ENCODE assay signal across 1 cellular context in genomic region chr7:108033776-108034497, GRCh38.
TF ChIP-seq lines count a peak whose summit lies in the region.

No MANE protein-coding gene starts in this region.

TF ChIP-seq in H1, 55 proteins besides CTCF, POLR2A, EP300 and RAD21 (continued from another document):
- TF ChIP-seq TBP (IDR thresholded peaks at IDR 0.05; ENCODE audit: low read depth, low read length) (no peak), POU5F1 (IDR thresholded peaks at IDR 0.05; ENCODE audit: low read depth, low read length) (no peak), CHD2 (IDR thresholded peaks at IDR 0.05; ENCODE audit: low read length) (no peak), SIX5 (IDR thresholded peaks at IDR 0.05; ENCODE audit: low read depth, low read length) (no peak), JUND (IDR thresholded peaks at IDR 0.05; ENCODE audit: low read length) (no peak), ATF3 (IDR thresholded peaks at IDR 0.05; ENCODE audit: insufficient read depth, low read depth, low read length) (no peak), YY1 (IDR thresholded peaks at IDR 0.05; ENCODE audit: low read depth, low read length) (no peak), RNF2 (IDR thresholded peaks at IDR 0.05; ENCODE audit: borderline replicate concordance, low read depth, low read length, missing control alignments, poor library complexity, severe bottlenecking) (no peak), KDM5A (IDR thresholded peaks at IDR 0.05; ENCODE audit: low read length) (no peak), SP2 (IDR thresholded peaks at IDR 0.05; ENCODE audit: low read length) (no peak), CTBP2 (IDR thresholded peaks at IDR 0.05; ENCODE audit: borderline replicate concordance, insufficient read depth, insufficient read length, low read length) (no peak), ATF2 (IDR thresholded peaks at IDR 0.05; ENCODE audit: low read length) (no peak), NRF1 (IDR thresholded peaks at IDR 0.05; ENCODE audit: low read depth, low read length) (no peak), POLR2AphosphoS5 (IDR thresholded peaks at IDR 0.05; ENCODE audit: low read depth, low read length) (no peak)
